In genomic region chr6:141552463-141552862, GRCh38 we compare ENCODE assay signal across 8 cellular contexts.
DNase-seq lines count a peak whose midpoint lies in the region; ATAC-seq, FAIRE-seq and TF ChIP-seq lines count a peak whose summit lies in the region.

No MANE protein-coding gene starts in this region.

- TF ChIP-seq EP300 in transverse colon (IDR thresholded peaks at IDR 0.05; ENCODE audit: low read depth): no peak

- no peak for TF ChIP-seq CTCF in transverse colon (IDR thresholded peaks at IDR 0.05)

- H3K27me3 ChIP-seq in ACC112 (ENCODE audit: insufficient read depth, low read length) (no peaks in the 10 kb centered on the region), transverse colon (no peaks in the 10 kb centered on the region)

- no peaks in the 10 kb centered on the region for H3K79me2 ChIP-seq in ACC112 (ENCODE audit: control insufficient read depth, insufficient read depth, low read length, unreplicated experiment)

- H3K9me3 ChIP-seq in transverse colon: peaks cover 4 to 5% of the 10 kb centered on the region in 2 donors

- peak; percentile 98 for FAIRE-seq in islet of Langerhans (lab: Jason Lieb, UNC)

- intact Hi-C loops in transverse colon (cut with DNase I; ENCODE audit: low total_unique reads): no loop called here

- no peak overlapping the region for H3K4me3 Mint-ChIP-seq in activated naive CD4-positive, alpha-beta T cell treated with anti-CD3 and anti-CD28 coated beads, Interleukin-2, amount 10 ng/mL, durations not matched to agents 7 days and 5 days

- peaks cover 12% of the 10 kb centered on the region for H3K9me3 Mint-ChIP-seq in activated naive CD4-positive, alpha-beta T cell treated with anti-CD3 and anti-CD28 coated beads, Interleukin-2, amount 10 ng/mL, durations not matched to agents 7 days and 5 days

- no peaks in the 10 kb centered on the region for H3K27me3 Mint-ChIP-seq in activated naive CD4-positive, alpha-beta T cell treated with anti-CD3 and anti-CD28 coated beads, Interleukin-2, amount 10 ng/mL, durations not matched to agents 7 days and 5 days

- no peak for TF ChIP-seq POLR2A in transverse colon (IDR thresholded peaks at IDR 0.05)

- H3K4me1 Mint-ChIP-seq in activated naive CD4-positive, alpha-beta T cell treated with anti-CD3 and anti-CD28 coated beads, Interleukin-2, amount 10 ng/mL, durations not matched to agents 7 days and 5 days: peaks cover 2% of the 10 kb centered on the region

- no peaks in the 10 kb centered on the region for H3K36me3 ChIP-seq in ACC112 (ENCODE audit: insufficient read depth, low read length)
- no peaks in the 10 kb centered on the region for H3K36me3 ChIP-seq in transverse colon

- H3K4me1 ChIP-seq in ACC112 (ENCODE audit: control insufficient read depth, insufficient read depth, low read length, unreplicated experiment) (peaks cover 35% of the 10 kb centered on the region), transverse colon (no peaks in the 10 kb centered on the region)

- WGBS in transverse colon (ENCODE audit: low coverage in 1 of 2), 2 donors: 71 to 86% methylated on average over 1 of the region's 1 CpG

- CTCF ChIA-PET in activated naive CD4-positive, alpha-beta T cell treated with anti-CD3 and anti-CD28 coated beads, Interleukin-2, amount 10 ng/mL, durations not matched to agents 7 days and 5 days (lab: Charles Lee): no interaction called here

- H2AFZ ChIP-seq in ACC112 (ENCODE audit: low read length, unreplicated experiment): no peak overlapping the region

- peak; percentile 83 for DNase-seq in NCI-H69 (lab: John Stamatoyannopoulos, UW)
- DNase-seq in activated naive CD4-positive, alpha-beta T cell treated with anti-CD3 and anti-CD28 coated beads, Interleukin-2, amount 10 ng/mL, durations not matched to agents 7 days and 5 days: no peak
- DNase-seq in transverse colon: no peak
- DNase-seq in NCI-H1930 (lab: John Stamatoyannopoulos, UW): no peak

- H3K27ac ChIP-seq in ACC112 (ENCODE audit: low read depth, low read length) (peak overlapping the region; percentile 81), transverse colon (no peak overlapping the region)

- in situ Hi-C loops in transverse colon (cut with MboI; ENCODE audit: low pct_ligation_motif_present in 1 of 4, low pct_unique_long_range_greater_than_20kb in 1 of 4, low sequenced_read_pairs in 3 of 4): no loop called here

- H3K27ac Mint-ChIP-seq in activated naive CD4-positive, alpha-beta T cell treated with anti-CD3 and anti-CD28 coated beads, Interleukin-2, amount 10 ng/mL, durations not matched to agents 7 days and 5 days: no peak overlapping the region

- ATAC-seq in GM19372 (IDR thresholded peaks at IDR 0.05; ENCODE audit: low read depth, unreplicated experiment) (peak; percentile 79), HG03354 (IDR thresholded peaks at IDR 0.05; ENCODE audit: poor library complexity, severe bottlenecking, unreplicated experiment) (peak; percentile 84)

- no peaks in the 10 kb centered on the region for H3K36me3 Mint-ChIP-seq in activated naive CD4-positive, alpha-beta T cell treated with anti-CD3 and anti-CD28 coated beads, Interleukin-2, amount 10 ng/mL, durations not matched to agents 7 days and 5 days

- H3K4me3 ChIP-seq in ACC112 (ENCODE audit: low read depth, low read length) (no peak overlapping the region), transverse colon (no peak overlapping the region)
